Comparison of ENCODE assay signal across 1 cellular context in the genomic region with DNA sequence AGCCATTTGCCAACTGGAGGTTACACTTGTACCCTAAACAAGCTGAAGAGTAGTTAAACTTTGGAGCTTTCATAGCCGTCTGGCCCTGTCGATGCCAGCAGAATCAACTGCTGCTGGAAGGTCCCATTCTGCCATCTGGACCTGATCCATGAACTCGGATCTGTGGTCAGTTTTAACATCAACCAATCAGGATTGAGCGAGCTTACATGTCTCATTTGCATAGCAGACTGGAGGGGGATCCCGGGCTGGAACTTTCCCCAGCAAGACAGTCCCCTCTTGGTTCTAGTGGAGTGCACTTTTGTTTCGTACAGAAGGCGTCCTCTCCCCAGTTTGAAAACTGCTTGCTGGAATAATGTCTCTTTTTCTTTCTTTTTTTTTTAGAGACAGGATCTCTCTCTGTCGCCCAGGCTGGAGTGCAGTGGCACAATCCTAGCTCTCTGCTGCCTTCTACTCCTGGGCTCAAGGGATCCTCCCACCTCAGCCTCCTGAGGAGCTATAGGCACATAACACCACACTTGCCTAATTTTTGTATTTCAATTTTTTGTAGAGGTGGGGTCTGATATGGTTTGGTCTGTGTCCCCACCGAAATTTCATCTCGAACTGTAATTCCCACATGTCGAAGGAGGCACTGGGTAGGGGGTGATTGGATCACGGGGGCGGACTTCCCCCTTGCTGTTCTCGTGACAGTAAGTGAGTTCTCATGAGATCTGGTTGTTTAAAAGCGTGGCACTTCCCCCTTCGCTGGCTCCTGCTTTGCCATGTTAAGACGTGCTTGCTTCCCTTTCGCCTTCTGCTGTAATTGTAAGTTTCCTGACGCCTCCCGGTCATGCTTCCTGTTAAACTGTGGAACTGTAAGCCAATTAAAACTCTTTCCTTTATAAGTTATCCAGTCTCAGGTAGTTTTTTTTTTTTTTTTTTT.
TF ChIP-seq lines count a peak whose summit lies in the region.

No MANE protein-coding gene starts in this region.

TF ChIP-seq in H1, 55 proteins besides CTCF, POLR2A, EP300 and RAD21 (continued from another document):
- TF ChIP-seq, protein P1, sequence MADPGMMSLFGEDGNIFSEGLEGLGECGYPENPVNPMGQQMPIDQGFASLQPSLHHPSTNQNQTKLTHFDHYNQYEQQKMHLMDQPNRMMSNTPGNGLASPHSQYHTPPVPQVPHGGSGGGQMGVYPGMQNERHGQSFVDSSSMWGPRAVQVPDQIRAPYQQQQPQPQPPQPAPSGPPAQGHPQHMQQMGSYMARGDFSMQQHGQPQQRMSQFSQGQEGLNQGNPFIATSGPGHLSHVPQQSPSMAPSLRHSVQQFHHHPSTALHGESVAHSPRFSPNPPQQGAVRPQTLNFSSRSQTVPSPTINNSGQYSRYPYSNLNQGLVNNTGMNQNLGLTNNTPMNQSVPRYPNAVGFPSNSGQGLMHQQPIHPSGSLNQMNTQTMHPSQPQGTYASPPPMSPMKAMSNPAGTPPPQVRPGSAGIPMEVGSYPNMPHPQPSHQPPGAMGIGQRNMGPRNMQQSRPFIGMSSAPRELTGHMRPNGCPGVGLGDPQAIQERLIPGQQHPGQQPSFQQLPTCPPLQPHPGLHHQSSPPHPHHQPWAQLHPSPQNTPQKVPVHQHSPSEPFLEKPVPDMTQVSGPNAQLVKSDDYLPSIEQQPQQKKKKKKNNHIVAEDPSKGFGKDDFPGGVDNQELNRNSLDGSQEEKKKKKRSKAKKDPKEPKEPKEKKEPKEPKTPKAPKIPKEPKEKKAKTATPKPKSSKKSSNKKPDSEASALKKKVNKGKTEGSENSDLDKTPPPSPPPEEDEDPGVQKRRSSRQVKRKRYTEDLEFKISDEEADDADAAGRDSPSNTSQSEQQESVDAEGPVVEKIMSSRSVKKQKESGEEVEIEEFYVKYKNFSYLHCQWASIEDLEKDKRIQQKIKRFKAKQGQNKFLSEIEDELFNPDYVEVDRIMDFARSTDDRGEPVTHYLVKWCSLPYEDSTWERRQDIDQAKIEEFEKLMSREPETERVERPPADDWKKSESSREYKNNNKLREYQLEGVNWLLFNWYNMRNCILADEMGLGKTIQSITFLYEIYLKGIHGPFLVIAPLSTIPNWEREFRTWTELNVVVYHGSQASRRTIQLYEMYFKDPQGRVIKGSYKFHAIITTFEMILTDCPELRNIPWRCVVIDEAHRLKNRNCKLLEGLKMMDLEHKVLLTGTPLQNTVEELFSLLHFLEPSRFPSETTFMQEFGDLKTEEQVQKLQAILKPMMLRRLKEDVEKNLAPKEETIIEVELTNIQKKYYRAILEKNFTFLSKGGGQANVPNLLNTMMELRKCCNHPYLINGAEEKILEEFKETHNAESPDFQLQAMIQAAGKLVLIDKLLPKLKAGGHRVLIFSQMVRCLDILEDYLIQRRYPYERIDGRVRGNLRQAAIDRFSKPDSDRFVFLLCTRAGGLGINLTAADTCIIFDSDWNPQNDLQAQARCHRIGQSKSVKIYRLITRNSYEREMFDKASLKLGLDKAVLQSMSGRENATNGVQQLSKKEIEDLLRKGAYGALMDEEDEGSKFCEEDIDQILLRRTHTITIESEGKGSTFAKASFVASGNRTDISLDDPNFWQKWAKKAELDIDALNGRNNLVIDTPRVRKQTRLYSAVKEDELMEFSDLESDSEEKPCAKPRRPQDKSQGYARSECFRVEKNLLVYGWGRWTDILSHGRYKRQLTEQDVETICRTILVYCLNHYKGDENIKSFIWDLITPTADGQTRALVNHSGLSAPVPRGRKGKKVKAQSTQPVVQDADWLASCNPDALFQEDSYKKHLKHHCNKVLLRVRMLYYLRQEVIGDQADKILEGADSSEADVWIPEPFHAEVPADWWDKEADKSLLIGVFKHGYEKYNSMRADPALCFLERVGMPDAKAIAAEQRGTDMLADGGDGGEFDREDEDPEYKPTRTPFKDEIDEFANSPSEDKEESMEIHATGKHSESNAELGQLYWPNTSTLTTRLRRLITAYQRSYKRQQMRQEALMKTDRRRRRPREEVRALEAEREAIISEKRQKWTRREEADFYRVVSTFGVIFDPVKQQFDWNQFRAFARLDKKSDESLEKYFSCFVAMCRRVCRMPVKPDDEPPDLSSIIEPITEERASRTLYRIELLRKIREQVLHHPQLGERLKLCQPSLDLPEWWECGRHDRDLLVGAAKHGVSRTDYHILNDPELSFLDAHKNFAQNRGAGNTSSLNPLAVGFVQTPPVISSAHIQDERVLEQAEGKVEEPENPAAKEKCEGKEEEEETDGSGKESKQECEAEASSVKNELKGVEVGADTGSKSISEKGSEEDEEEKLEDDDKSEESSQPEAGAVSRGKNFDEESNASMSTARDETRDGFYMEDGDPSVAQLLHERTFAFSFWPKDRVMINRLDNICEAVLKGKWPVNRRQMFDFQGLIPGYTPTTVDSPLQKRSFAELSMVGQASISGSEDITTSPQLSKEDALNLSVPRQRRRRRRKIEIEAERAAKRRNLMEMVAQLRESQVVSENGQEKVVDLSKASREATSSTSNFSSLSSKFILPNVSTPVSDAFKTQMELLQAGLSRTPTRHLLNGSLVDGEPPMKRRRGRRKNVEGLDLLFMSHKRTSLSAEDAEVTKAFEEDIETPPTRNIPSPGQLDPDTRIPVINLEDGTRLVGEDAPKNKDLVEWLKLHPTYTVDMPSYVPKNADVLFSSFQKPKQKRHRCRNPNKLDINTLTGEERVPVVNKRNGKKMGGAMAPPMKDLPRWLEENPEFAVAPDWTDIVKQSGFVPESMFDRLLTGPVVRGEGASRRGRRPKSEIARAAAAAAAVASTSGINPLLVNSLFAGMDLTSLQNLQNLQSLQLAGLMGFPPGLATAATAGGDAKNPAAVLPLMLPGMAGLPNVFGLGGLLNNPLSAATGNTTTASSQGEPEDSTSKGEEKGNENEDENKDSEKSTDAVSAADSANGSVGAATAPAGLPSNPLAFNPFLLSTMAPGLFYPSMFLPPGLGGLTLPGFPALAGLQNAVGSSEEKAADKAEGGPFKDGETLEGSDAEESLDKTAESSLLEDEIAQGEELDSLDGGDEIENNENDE (IDR thresholded peaks at IDR 0.05; ENCODE audit: insufficient replicate concordance, low read length): no peak
- no peak for TF ChIP-seq CREB1 (IDR thresholded peaks at IDR 0.05)
- TF ChIP-seq TAF1 (IDR thresholded peaks at IDR 0.05; ENCODE audit: low read depth, low read length): no peak
- TF ChIP-seq RNF2 (IDR thresholded peaks at IDR 0.05; ENCODE audit: borderline replicate concordance, low read depth, low read length, missing control alignments, poor library complexity, severe bottlenecking): no peak
- TF ChIP-seq, protein P2, sequence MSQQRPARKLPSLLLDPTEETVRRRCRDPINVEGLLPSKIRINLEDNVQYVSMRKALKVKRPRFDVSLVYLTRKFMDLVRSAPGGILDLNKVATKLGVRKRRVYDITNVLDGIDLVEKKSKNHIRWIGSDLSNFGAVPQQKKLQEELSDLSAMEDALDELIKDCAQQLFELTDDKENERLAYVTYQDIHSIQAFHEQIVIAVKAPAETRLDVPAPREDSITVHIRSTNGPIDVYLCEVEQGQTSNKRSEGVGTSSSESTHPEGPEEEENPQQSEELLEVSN (IDR thresholded peaks at IDR 0.05): no peak
- TF ChIP-seq, protein P3, sequence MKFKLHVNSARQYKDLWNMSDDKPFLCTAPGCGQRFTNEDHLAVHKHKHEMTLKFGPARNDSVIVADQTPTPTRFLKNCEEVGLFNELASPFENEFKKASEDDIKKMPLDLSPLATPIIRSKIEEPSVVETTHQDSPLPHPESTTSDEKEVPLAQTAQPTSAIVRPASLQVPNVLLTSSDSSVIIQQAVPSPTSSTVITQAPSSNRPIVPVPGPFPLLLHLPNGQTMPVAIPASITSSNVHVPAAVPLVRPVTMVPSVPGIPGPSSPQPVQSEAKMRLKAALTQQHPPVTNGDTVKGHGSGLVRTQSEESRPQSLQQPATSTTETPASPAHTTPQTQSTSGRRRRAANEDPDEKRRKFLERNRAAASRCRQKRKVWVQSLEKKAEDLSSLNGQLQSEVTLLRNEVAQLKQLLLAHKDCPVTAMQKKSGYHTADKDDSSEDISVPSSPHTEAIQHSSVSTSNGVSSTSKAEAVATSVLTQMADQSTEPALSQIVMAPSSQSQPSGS (IDR thresholded peaks at IDR 0.05; ENCODE audit: low read length): no peak
- no peak for TF ChIP-seq SP4 (IDR thresholded peaks at IDR 0.05; ENCODE audit: low read length)
- no peak for TF ChIP-seq PHF8 (conservative IDR thresholded peaks at IDR 0.05; ENCODE audit: low read depth, low read length)
- TF ChIP-seq SIRT6 (IDR thresholded peaks at IDR 0.05; ENCODE audit: low read length): no peak
- TF ChIP-seq KDM5A (IDR thresholded peaks at IDR 0.05; ENCODE audit: low read length): no peak
- TF ChIP-seq KDM1A (IDR thresholded peaks at IDR 0.05; ENCODE audit: borderline replicate concordance, low read length): no peak
- no peak for TF ChIP-seq RBBP5 (IDR thresholded peaks at IDR 0.05; ENCODE audit: borderline replicate concordance, low read depth, low read length)
- no peak for TF ChIP-seq CTBP2 (IDR thresholded peaks at IDR 0.05; ENCODE audit: borderline replicate concordance, insufficient read depth, insufficient read length, low read length)
- no peak for TF ChIP-seq TCF12 (IDR thresholded peaks at IDR 0.05; ENCODE audit: low read depth, low read length)
- TF ChIP-seq GABPA (IDR thresholded peaks at IDR 0.05; ENCODE audit: borderline replicate concordance, insufficient read depth, low read length): no peak
- no peak for TF ChIP-seq CHD1 (IDR thresholded peaks at IDR 0.05; ENCODE audit: low read depth, low read length)
- TF ChIP-seq, protein P4, sequence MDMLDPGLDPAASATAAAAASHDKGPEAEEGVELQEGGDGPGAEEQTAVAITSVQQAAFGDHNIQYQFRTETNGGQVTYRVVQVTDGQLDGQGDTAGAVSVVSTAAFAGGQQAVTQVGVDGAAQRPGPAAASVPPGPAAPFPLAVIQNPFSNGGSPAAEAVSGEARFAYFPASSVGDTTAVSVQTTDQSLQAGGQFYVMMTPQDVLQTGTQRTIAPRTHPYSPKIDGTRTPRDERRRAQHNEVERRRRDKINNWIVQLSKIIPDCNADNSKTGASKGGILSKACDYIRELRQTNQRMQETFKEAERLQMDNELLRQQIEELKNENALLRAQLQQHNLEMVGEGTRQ (IDR thresholded peaks at IDR 0.05; ENCODE audit: low read length): no peak
- TF ChIP-seq HDAC6 (IDR thresholded peaks at IDR 0.05; ENCODE audit: low read depth, low read length): no peak
TF ChIP-seq in H1: peak in this region for 0.
